ENCODE assay signal across 19 cellular contexts in the genomic region with DNA sequence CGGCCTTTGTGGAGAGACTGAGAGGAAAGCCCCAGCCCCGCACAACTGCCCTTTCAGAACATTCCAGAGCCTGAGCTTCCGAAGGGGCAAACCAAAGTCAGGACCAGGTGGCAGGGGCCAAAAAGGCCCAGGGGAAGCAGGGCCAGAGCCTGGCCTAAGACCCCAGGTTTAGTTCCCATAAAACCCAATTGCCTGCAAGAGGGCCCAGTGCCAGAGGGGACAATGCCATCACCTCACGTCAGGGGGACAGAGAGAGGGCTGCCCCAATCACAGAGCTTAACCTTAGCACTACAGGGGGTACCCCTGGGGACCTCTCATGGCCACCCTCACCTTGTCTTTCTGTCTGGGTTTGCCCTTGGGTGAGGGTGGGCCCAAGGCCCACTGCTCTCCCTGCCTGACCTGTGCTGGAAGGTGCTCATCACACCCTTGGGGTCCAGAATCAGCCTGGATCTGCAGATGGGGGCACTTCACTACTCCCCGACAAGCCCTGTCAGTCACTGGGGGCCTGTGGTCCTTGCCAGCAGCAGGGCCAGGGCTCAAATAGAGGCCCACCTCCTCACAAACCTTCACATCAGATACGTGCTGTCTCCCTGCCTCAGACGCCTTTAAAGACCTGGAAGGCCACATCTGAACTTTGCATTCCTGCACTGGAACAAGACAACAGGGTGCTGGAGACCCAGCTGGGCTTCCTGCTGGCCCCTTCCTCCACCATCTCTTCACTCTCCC. TPM values are rescaled to one million over a fixed set of nuclear protein-coding genes. Genes with fewer than 3 reads are reported as not detected.
DNase-seq lines count a peak whose midpoint lies in the region; TF ChIP-seq lines count a peak whose summit lies in the region.
"Had no signal": no experiment of that assay in that cellular context is flagged by ENCODE, and none has a peak within 500 bp of the region (broad histone marks: within the 10 kb centered on the region; RNA-seq: fewer than 3 reads in every experiment).

No MANE protein-coding gene starts in this region.

- no peak overlapping the region for H3K9ac ChIP-seq in mesenchymal stem cell (ENCODE audit: low read length)

- H3K9me2 ChIP-seq in hepatocyte (replicated peaks; ENCODE audit: insufficient read depth), result no peaks in the 10 kb centered on the region

- H4K91ac ChIP-seq in mesenchymal stem cell (ENCODE audit: low read length), result no peak overlapping the region

- no peak overlapping the region for H3K23ac ChIP-seq in mesenchymal stem cell (ENCODE audit: low read length in 2 of 2)

- peaks cover 27% of the 10 kb centered on the region for H3K79me1 ChIP-seq in mesenchymal stem cell (replicated peaks; ENCODE audit: low read length, poor library complexity, severe bottlenecking)

- DNase-seq in cardiac muscle cell (ENCODE audit: low read depth in 1 of 2, low spot score in 1 of 2) (no peak), left ventricle myocardium inferior (no peak), hepatocyte (ENCODE audit: low spot score) (no peak), type B pancreatic cell (ENCODE audit: extremely low spot score, unreplicated experiment) (peak; percentile 53), GOT3 (lab: John Stamatoyannopoulos, UW) (no peak), mesenchymal stem cell (no peak), GM19240 (ENCODE audit: insufficient read length, low spot score) (no peak)
- DNase-seq in activated T-helper 1 cell treated with anti-CD3 and anti-CD28 coated beads, Interleukin-12 subunit alpha, Interleukin-12 subunit beta, Interleukin-2, Interleukin-4 antibody, amounts not matched to agents 30 ng/mL and 10 ng/mL and 1 ng/mL, durations not matched to agents 14 hours and 24 hours and 36 hours (ENCODE audit: low spot score), result no peak
- DNase-seq: activated CD4-positive, alpha-beta T cell treated with anti-CD3 and anti-CD28 coated beads for 48 hours; left cardiac atrium; MV-4-11; NCI-H2081; NCI-H510A; pancreas; PC-9; sigmoid colon; SJCRH30; stimulated activated CD4-positive, alpha-beta T cell treated with anti-CD3 and anti-CD28 coated beads, Interleukin-1b, Interleukin-23, amount 100 ng/mL, for 48 hours had no signal

- H3K79me2 ChIP-seq in hepatocyte, result peaks cover 51% of the 10 kb centered on the region

- H3K4me2 ChIP-seq in hepatocyte (peak overlapping the region; percentile 57), mesenchymal stem cell (ENCODE audit: low read length, poor library complexity, severe bottlenecking) (no peak overlapping the region)
- H3K4me2 ChIP-seq: PC-9 had no signal

- no peaks in the 10 kb centered on the region for H3K27me3 ChIP-seq in cardiac muscle cell
- no peaks in the 10 kb centered on the region for H3K27me3 ChIP-seq in left ventricle myocardium inferior (ENCODE audit: low read depth)
- H3K27me3 ChIP-seq in hepatocyte, result no peaks in the 10 kb centered on the region
- H3K27me3 ChIP-seq in mesenchymal stem cell (ENCODE audit: control insufficient read depth in 1 of 2, insufficient read depth in 1 of 2, low read length in 2 of 2), result no peaks in the 10 kb centered on the region
- H3K27me3 ChIP-seq: pancreas, sigmoid colon, SJCRH30 had no signal

- no peak overlapping the region for H2AFZ ChIP-seq in hepatocyte
- no peak overlapping the region for H2AFZ ChIP-seq in mesenchymal stem cell (ENCODE audit: low read depth, low read length)
- H2AFZ ChIP-seq: PC-9 had no signal

- H4K20me1 ChIP-seq in hepatocyte (ENCODE audit: insufficient read depth, poor library complexity, severe bottlenecking), result peaks cover 4% of the 10 kb centered on the region

- H3K36me3 ChIP-seq in cardiac muscle cell, result no peaks in the 10 kb centered on the region
- H3K36me3 ChIP-seq in left ventricle myocardium inferior, result no peaks in the 10 kb centered on the region
- H3K36me3 ChIP-seq in hepatocyte (replicated peaks; ENCODE audit: insufficient read depth, low read depth), result no peaks in the 10 kb centered on the region
- peaks cover 6 to 28% of the 10 kb centered on the region in 2 experiments for H3K36me3 ChIP-seq in mesenchymal stem cell (ENCODE audit: control insufficient read depth in 1 of 2, insufficient read depth in 2 of 2, low read depth in 1 of 2, low read length in 2 of 2)
- H3K36me3 ChIP-seq: pancreas, sigmoid colon, SJCRH30 had no signal

- H2BK120ac ChIP-seq in mesenchymal stem cell (ENCODE audit: low read depth, low read length), result no peak overlapping the region

- no peak overlapping the region for H3K4me3 Mint-ChIP-seq in activated T-helper 1 cell treated with anti-CD3 and anti-CD28 coated beads, Interleukin-12 subunit alpha, Interleukin-12 subunit beta, Interleukin-2, Interleukin-4 antibody, amounts not matched to agents 30 ng/mL and 10 ng/mL and 1 ng/mL, durations not matched to agents 14 hours and 24 hours and 36 hours
- H3K4me3 Mint-ChIP-seq in type B pancreatic cell, result peak overlapping the region; percentile 32
- H3K4me3 Mint-ChIP-seq: central memory CD8-positive, alpha-beta T cell had no signal

- H4K8ac ChIP-seq in mesenchymal stem cell (ENCODE audit: low read length), result no peak overlapping the region

- H3K9me3 Mint-ChIP-seq in activated T-helper 1 cell treated with anti-CD3 and anti-CD28 coated beads, Interleukin-12 subunit alpha, Interleukin-12 subunit beta, Interleukin-2, Interleukin-4 antibody, amounts not matched to agents 30 ng/mL and 10 ng/mL and 1 ng/mL, durations not matched to agents 14 hours and 24 hours and 36 hours, result no peaks in the 10 kb centered on the region
- no peaks in the 10 kb centered on the region for H3K9me3 Mint-ChIP-seq in type B pancreatic cell
- H3K9me3 Mint-ChIP-seq: central memory CD8-positive, alpha-beta T cell had no signal

- intact Hi-C loops in left ventricle myocardium inferior (cut with micrococcal nuclease), result no loop called here
- intact Hi-C loops in activated T-helper 1 cell treated with anti-CD3 and anti-CD28 coated beads, Interleukin-12 subunit alpha, Interleukin-12 subunit beta, Interleukin-2, Interleukin-4 antibody, amounts not matched to agents 30 ng/mL and 10 ng/mL and 1 ng/mL, durations not matched to agents 14 hours and 24 hours and 36 hours (cut with micrococcal nuclease), result no loop called here

- TF ChIP-seq CTCF in cardiac muscle cell (IDR thresholded peaks at IDR 0.05; ENCODE audit: low read depth, low read length), result no peak
- TF ChIP-seq CTCF in left ventricle myocardium inferior (IDR thresholded peaks at IDR 0.05; ENCODE audit: borderline replicate concordance), result no peak
- TF ChIP-seq CTCF in hepatocyte (IDR thresholded peaks at IDR 0.05; ENCODE audit: poor library complexity), result no peak
- TF ChIP-seq CTCF in type B pancreatic cell (conservative IDR thresholded peaks at IDR 0.05), result no peak

- peak overlapping the region; percentile 9 for H3K27ac Mint-ChIP-seq in activated T-helper 1 cell treated with anti-CD3 and anti-CD28 coated beads, Interleukin-12 subunit alpha, Interleukin-12 subunit beta, Interleukin-2, Interleukin-4 antibody, amounts not matched to agents 30 ng/mL and 10 ng/mL and 1 ng/mL, durations not matched to agents 14 hours and 24 hours and 36 hours
- peak overlapping the region; percentile 82 for H3K27ac Mint-ChIP-seq in type B pancreatic cell

- H2BK15ac ChIP-seq in mesenchymal stem cell (ENCODE audit: low read depth, poor library complexity, severe bottlenecking), result no peak overlapping the region

- H3K27me3 Mint-ChIP-seq in activated T-helper 1 cell treated with anti-CD3 and anti-CD28 coated beads, Interleukin-12 subunit alpha, Interleukin-12 subunit beta, Interleukin-2, Interleukin-4 antibody, amounts not matched to agents 30 ng/mL and 10 ng/mL and 1 ng/mL, durations not matched to agents 14 hours and 24 hours and 36 hours (ENCODE audit: insufficient read depth), result no peaks in the 10 kb centered on the region
- H3K27me3 Mint-ChIP-seq in type B pancreatic cell, result no peaks in the 10 kb centered on the region
- H3K27me3 Mint-ChIP-seq: central memory CD8-positive, alpha-beta T cell had no signal

- H3K9me3 ChIP-seq in cardiac muscle cell (ENCODE audit: low read depth), result no peaks in the 10 kb centered on the region
- H3K9me3 ChIP-seq in left ventricle myocardium inferior (replicated peaks), result no peaks in the 10 kb centered on the region
- H3K9me3 ChIP-seq in hepatocyte (ENCODE audit: low read depth), result no peaks in the 10 kb centered on the region
- no peaks in the 10 kb centered on the region for H3K9me3 ChIP-seq in mesenchymal stem cell (ENCODE audit: control insufficient read depth, low read length)
- H3K9me3 ChIP-seq: pancreas, sigmoid colon, SJCRH30 had no signal

- H3K4me1 ChIP-seq in cardiac muscle cell (ENCODE audit: low read depth) (peaks cover 21% of the 10 kb centered on the region), left ventricle myocardium inferior (peaks cover 48% of the 10 kb centered on the region), hepatocyte (ENCODE audit: insufficient read depth) (peaks cover 52% of the 10 kb centered on the region), mesenchymal stem cell (ENCODE audit: control insufficient read depth, insufficient read depth, low read depth, low read length) (peaks cover 13% of the 10 kb centered on the region)
- H3K4me1 ChIP-seq: SJCRH30 had no signal

- H3K4me3 ChIP-seq in cardiac muscle cell (no peak overlapping the region), left ventricle myocardium inferior (no peak overlapping the region), hepatocyte (no peak overlapping the region), mesenchymal stem cell (ENCODE audit: insufficient read depth in 1 of 2, low read depth in 1 of 2, low read length in 2 of 2) (no peak overlapping the region)
- H3K4me3 ChIP-seq: pancreas, PC-9, sigmoid colon, SJCRH30 had no signal

- H2AK5ac ChIP-seq in mesenchymal stem cell (ENCODE audit: low read length, severe bottlenecking), result no peak overlapping the region

- H3K4me1 Mint-ChIP-seq in activated T-helper 1 cell treated with anti-CD3 and anti-CD28 coated beads, Interleukin-12 subunit alpha, Interleukin-12 subunit beta, Interleukin-2, Interleukin-4 antibody, amounts not matched to agents 30 ng/mL and 10 ng/mL and 1 ng/mL, durations not matched to agents 14 hours and 24 hours and 36 hours (ENCODE audit: low read depth), result peaks cover 25% of the 10 kb centered on the region
- H3K4me1 Mint-ChIP-seq in type B pancreatic cell (ENCODE audit: unreplicated experiment), result peaks cover 30% of the 10 kb centered on the region
- H3K4me1 Mint-ChIP-seq: central memory CD8-positive, alpha-beta T cell had no signal

- H3K27ac ChIP-seq in cardiac muscle cell (peak overlapping the region; percentile 47), left ventricle myocardium inferior (replicated peaks) (no peak overlapping the region), hepatocyte (peak overlapping the region; percentile 7), mesenchymal stem cell (ENCODE audit: low read length, poor library complexity, severe bottlenecking) (no peak overlapping the region)
- H3K27ac ChIP-seq: pancreas, PC-9, SJCRH30 had no signal

- H2BK5ac ChIP-seq in mesenchymal stem cell (ENCODE audit: low read depth, low read length, poor library complexity, severe bottlenecking), result no peak overlapping the region

- H3K36me3 Mint-ChIP-seq in activated T-helper 1 cell treated with anti-CD3 and anti-CD28 coated beads, Interleukin-12 subunit alpha, Interleukin-12 subunit beta, Interleukin-2, Interleukin-4 antibody, amounts not matched to agents 30 ng/mL and 10 ng/mL and 1 ng/mL, durations not matched to agents 14 hours and 24 hours and 36 hours (ENCODE audit: low read depth), result peaks cover 7% of the 10 kb centered on the region
- H3K36me3 Mint-ChIP-seq in type B pancreatic cell, result peaks cover 3% of the 10 kb centered on the region

- H3K14ac ChIP-seq in mesenchymal stem cell (ENCODE audit: low read length in 2 of 2), result no peak overlapping the region

- no peak overlapping the region for H3K4ac ChIP-seq in mesenchymal stem cell (ENCODE audit: low read depth in 1 of 2, low read length in 2 of 2)

- WGBS in hepatocyte (ENCODE audit: low lambda C conversion rate, missing lambda C conversion rate), result 90% methylated on average over 7 of the region's 7 CpGs
- 96% methylated on average over 7 of the region's 7 CpGs for WGBS in mesenchymal stem cell

- no peak overlapping the region for H3K18ac ChIP-seq in mesenchymal stem cell (ENCODE audit: low read depth in 1 of 2, low read length in 2 of 2)

- H2BK12ac ChIP-seq in mesenchymal stem cell (ENCODE audit: low read length in 2 of 2), result no peak overlapping the region

RNA-seq across cellular contexts. Expression of a gene that starts 3.8 kb away (rescaled TPM):
- total RNA-seq in cardiac muscle cell (1.2 and 4.5 TPM in 2 replicates), left ventricle myocardium inferior (0.91 TPM), hepatocyte (44.8 and 49.6 TPM in 2 replicates), type B pancreatic cell (ENCODE audit: low replicate concordance) (8.9 and 9.4 TPM in 2 replicates)
- polyA plus RNA-seq in cardiac muscle cell (1.1 and 1.4 TPM in 2 replicates), hepatocyte (72.7 and 79.8 TPM in 2 replicates)
- 12.1 and 13.1 TPM in 2 replicates for total RNA-seq in activated T-helper 1 cell treated with anti-CD3 and anti-CD28 coated beads, Interleukin-12 subunit alpha, Interleukin-12 subunit beta, Interleukin-2, Interleukin-4 antibody, amounts not matched to agents 30 ng/mL and 10 ng/mL and 1 ng/mL, durations not matched to agents 14 hours and 24 hours and 36 hours
- 5.0 TPM for polyA plus RNA-seq in mesenchymal stem cell (2013, experiment 1 of 2)
- 3.7 TPM for polyA plus RNA-seq in mesenchymal stem cell (2013, experiment 2 of 2)

RNA-seq across cellular contexts. Expression of a gene that starts 28.2 kb away (rescaled TPM):
- 18.5 and 21.7 TPM in 2 replicates for total RNA-seq in cardiac muscle cell
- polyA plus RNA-seq in cardiac muscle cell, result 5.6 and 6.6 TPM in 2 replicates
- 6.6 TPM for total RNA-seq in left ventricle myocardium inferior
- 95.3 and 98.3 TPM in 2 replicates for total RNA-seq in activated T-helper 1 cell treated with anti-CD3 and anti-CD28 coated beads, Interleukin-12 subunit alpha, Interleukin-12 subunit beta, Interleukin-2, Interleukin-4 antibody, amounts not matched to agents 30 ng/mL and 10 ng/mL and 1 ng/mL, durations not matched to agents 14 hours and 24 hours and 36 hours
- 18.7 and 19.5 TPM in 2 replicates for total RNA-seq in hepatocyte
- polyA plus RNA-seq in hepatocyte, result 10.7 and 11.0 TPM in 2 replicates
- 29.5 and 43.0 TPM in 2 replicates for total RNA-seq in type B pancreatic cell (ENCODE audit: low replicate concordance)
- polyA plus RNA-seq in mesenchymal stem cell (2013, experiment 1 of 2), result 23.5 TPM
- 23.2 TPM for polyA plus RNA-seq in mesenchymal stem cell (2013, experiment 2 of 2)

Comparison
In these comparisons a context has a peak if more than half of its experiments do, and no peak if none do; other contexts are left out.
1. H3K27ac ChIP-seq: peak in cardiac muscle cell (single experiment) and hepatocyte (single experiment); none in left ventricle myocardium inferior (single experiment) and mesenchymal stem cell (single experiment).